ENCODE assay signal across 17 cellular contexts in genomic region chr14:93030761-93031160, GRCh38.
A peak's percentile ranks its signal among the peaks of the same experiment; 100 is the strongest.
DNase-seq lines count a peak whose midpoint lies in the region; ATAC-seq and TF ChIP-seq lines count a peak whose summit lies in the region.
"Had no signal": no experiment of that assay in that cellular context is flagged by ENCODE, and none has a peak within 500 bp of the region (broad histone marks: within the 10 kb centered on the region; RNA-seq: fewer than 3 reads in every experiment).

No MANE protein-coding gene starts in this region.

- TF ChIP-seq POLR2A in gastroesophageal sphincter (IDR thresholded peaks at IDR 0.05) = no peak
- no peak for TF ChIP-seq POLR2A in sigmoid colon (IDR thresholded peaks at IDR 0.05)

- DNase-seq in SJSA1 (ENCODE audit: low read depth in 1 of 2, low spot score in 2 of 2) (no peak), sigmoid colon (no peak), NCI-H82 (lab: John Stamatoyannopoulos, UW) (no peak)
- DNase-seq: DND-41; Kasumi-1; NCI-H1105 treated with DMSO at 0.1 percent for 48 hours; NCI-H1694 treated with DMSO at 0.1 percent for 48 hours; NCI-H345; NCI-H526 treated with DMSO at 0.1 percent for 48 hours; NK-92 treated with Interleukin-12 subunit alpha and Interleukin-12 subunit beta, amount 100 ng/mL, for 24 hours; SHP77 treated with DMSO at 0.1 percent for 48 hours had no signal

- ATAC-seq in gastroesophageal sphincter = no peak
- ATAC-seq in GM18517 (IDR thresholded peaks at IDR 0.05; ENCODE audit: unreplicated experiment) = no peak
- ATAC-seq in HG03097 (IDR thresholded peaks at IDR 0.05; ENCODE audit: low FRiP score, unreplicated experiment) = no peak
- no peak for ATAC-seq in GM21423 (IDR thresholded peaks at IDR 0.05; ENCODE audit: unreplicated experiment)
- ATAC-seq: HepG2 had no signal

- H3K4me1 ChIP-seq in SJSA1 (replicated peaks) (peaks cover 75% of the 10 kb centered on the region), gastroesophageal sphincter (peaks cover 0 to 98% (median 54%) of the 10 kb centered on the region in 3 donors), sigmoid colon (peaks cover 0 to 60% (median 54%) of the 10 kb centered on the region in 4 donors)

- TF ChIP-seq CTCF in C4-2B (conservative IDR thresholded peaks at IDR 0.05) (no peak), gastroesophageal sphincter (IDR thresholded peaks at IDR 0.05) (no peak), sigmoid colon (IDR thresholded peaks at IDR 0.05) (no peak)

- no peak for TF ChIP-seq EP300 in gastroesophageal sphincter (IDR thresholded peaks at IDR 0.05)
- TF ChIP-seq EP300 in sigmoid colon (IDR thresholded peaks at IDR 0.05) = no peak

- 87 to 100% methylated on average over 3 to 10 of the region's 10 CpGs for WGBS in gastroesophageal sphincter (ENCODE audit: low coverage in 1 of 2), 2 donors
- WGBS in sigmoid colon, 2 donors = 90 to 92% methylated on average over 10 of the region's 10 CpGs

- H3K4me3 ChIP-seq in SJSA1 (no peak overlapping the region), gastroesophageal sphincter (no peak overlapping the region), sigmoid colon (no peak overlapping the region)

- intact Hi-C loops in sigmoid colon (cut with DNase I) = no loop called here

- H3K9me3 ChIP-seq in SJSA1 (replicated peaks) (no peaks in the 10 kb centered on the region), gastroesophageal sphincter (no peaks in the 10 kb centered on the region), sigmoid colon (no peaks in the 10 kb centered on the region)

- H3K36me3 ChIP-seq in SJSA1 (peaks cover 3% of the 10 kb centered on the region; the same call in 1 of the 2 replicates), gastroesophageal sphincter (no peaks in the 10 kb centered on the region), sigmoid colon (no peaks in the 10 kb centered on the region)

- H3K27me3 ChIP-seq in SJSA1 (replicated peaks) (no peaks in the 10 kb centered on the region), gastroesophageal sphincter (no peaks in the 10 kb centered on the region), sigmoid colon (no peaks in the 10 kb centered on the region)

- H3K27ac ChIP-seq in C4-2B (peak overlapping the region; percentile 39; the same call in 1 of the 2 replicates), SJSA1 (peak overlapping the region; percentile 67), gastroesophageal sphincter (peak overlapping the region in 3 of 4 donors; percentile 0 to 90 (median 45)), sigmoid colon (peak overlapping the region in 3 of 4 donors; percentile 40 to 76 (median 74))
